In genomic region chr9:130897848-130898551, GRCh38 we compare ENCODE assay signal across 23 cellular contexts. TPM values are rescaled to one million over a fixed set of nuclear protein-coding genes. Genes with fewer than 3 reads are reported as not detected.
"Had no signal": no experiment of that assay in that cellular context is flagged by ENCODE, and none has a peak within 500 bp of the region (broad histone marks: within the 10 kb centered on the region; RNA-seq: fewer than 3 reads in every experiment).

No MANE protein-coding gene starts in this region.

- H3K36me3 ChIP-seq: left ventricle myocardium inferior had no signal

- H3K27ac ChIP-seq: coronary artery, esophagus squamous epithelium, left ventricle myocardium inferior, psoas muscle, spleen, testis had no signal

- H3K9me3 ChIP-seq: body of pancreas, esophagus squamous epithelium, left ventricle myocardium inferior, psoas muscle, spleen, testis had no signal

- H3K4me1 ChIP-seq: psoas muscle had no signal

- H3K27me3 ChIP-seq: body of pancreas, testis had no signal

- DNase-seq: activated CD4-positive, alpha-beta memory T cell treated with anti-CD3 and anti-CD28 coated beads, Interleukin-2, amount 10 ng/mL, durations not matched to agents 7 days and 5 days; activated CD4-positive, alpha-beta T cell treated with anti-CD3 and anti-CD28 coated beads for 4 hours; activated gamma-delta T cell treated with Interleukin-2 at 50 U/mL for 16 hours; activated T-cell treated with anti-CD3 and anti-CD28 coated beads, Interleukin-2, amount 50 U/mL, for 72 hours; amniotic stem cell; effector CD4-positive, alpha-beta T cell; esophagus squamous epithelium; hypothalamus; kidney; left ventricle myocardium inferior; occipital lobe; spleen; stimulated activated naive CD8-positive, alpha-beta T cell treated with anti-CD3 and anti-CD28 coated beads, Interleukin-15, amount 100 ng/mL, for 72 hours; T-helper 2 cell; testis had no signal

- ATAC-seq: activated T-cell treated with anti-CD3 and anti-CD28 coated beads, Interleukin-2, amount 50 U/mL, for 72 hours; body of pancreas; psoas muscle; sciatic nerve; WTC11 had no signal

- H3K4me3 ChIP-seq: body of pancreas, coronary artery, esophagus squamous epithelium, left ventricle myocardium inferior, psoas muscle, spleen, testis had no signal

RNA-seq across cellular contexts. Expression of gene QRFP, which starts 1.4 kb away (rescaled TPM):
- total RNA-seq: activated CD4-positive, alpha-beta memory T cell treated with anti-CD3 and anti-CD28 coated beads, Interleukin-2, amount 10 ng/mL, durations not matched to agents 7 days and 5 days; activated T-cell treated with anti-CD3 and anti-CD28 coated beads, Interleukin-2, amount 50 U/mL, for 72 hours; body of pancreas; fibroblast of villous mesenchyme; glomerular endothelial cell; kidney; left ventricle myocardium inferior; occipital lobe; psoas muscle; sciatic nerve; spleen; urinary bladder; WTC11 had no signal

RNA-seq across cellular contexts. Expression of gene FIBCD1, which starts 41.0 kb away (rescaled TPM):
- total RNA-seq: activated CD4-positive, alpha-beta memory T cell treated with anti-CD3 and anti-CD28 coated beads, Interleukin-2, amount 10 ng/mL, durations not matched to agents 7 days and 5 days; activated T-cell treated with anti-CD3 and anti-CD28 coated beads, Interleukin-2, amount 50 U/mL, for 72 hours; esophagus squamous epithelium; glomerular endothelial cell; psoas muscle; sciatic nerve had no signal
